1 cellular context compared by ENCODE assay signal in genomic region chr3:122651233-122651907, GRCh38.
A peak's percentile ranks its signal among the peaks of the same experiment; 100 is the strongest.
TF ChIP-seq lines count a peak whose summit lies in the region.
"Not testable (repeated sequence)": the region's sequence is repeated elsewhere in the genome, so short reads cannot be mapped to it uniquely, and the experiment has no call there.

No MANE protein-coding gene starts in this region.

TF ChIP-seq in HepG2, 621 proteins besides CTCF, POLR2A, EP300 and RAD21 (continued from another document and continues in another):
- TF ChIP-seq ZNF142 (CRISPR knock-in tag; IDR thresholded peaks at IDR 0.05) (peak; percentile 67; the same call in 1 of the 2 replicates), MTA1 (CRISPR knock-in tag; IDR thresholded peaks at IDR 0.05; ENCODE audit: borderline replicate concordance) (peak; percentile 85), SKI (IDR thresholded peaks at IDR 0.05; ENCODE audit: partially characterized antibody) (peak; percentile 98), PHF5A (CRISPR knock-in tag; IDR thresholded peaks at IDR 0.05; ENCODE audit: low read depth, unreplicated experiment) (peak; percentile 94), ZNF24 (IDR thresholded peaks at IDR 0.05) (peak; percentile 73; the same call in 1 of the 2 replicates), HIVEP1 (CRISPR knock-in tag; IDR thresholded peaks at IDR 0.05) (peak; percentile 37; the same call in 1 of the 2 replicates), HNF4G (IDR thresholded peaks at IDR 0.05; ENCODE audit: borderline replicate concordance, low read depth, low read length) (peak; percentile 68; the same call in 1 of the 2 replicates), HNF4G (CRISPR knock-in tag; IDR thresholded peaks at IDR 0.05; ENCODE audit: borderline replicate concordance, low read depth) (peak; percentile 70; the same call in 1 of the 2 replicates), STAG1 (CRISPR knock-in tag; IDR thresholded peaks at IDR 0.05) (peak; percentile 14; the same call in 1 of the 2 replicates), FOXP1 (IDR thresholded peaks at IDR 0.05) (peak; percentile 89), FOXP1 (CRISPR knock-in tag; IDR thresholded peaks at IDR 0.05) (peak; percentile 98), ZNF280B (CRISPR knock-in tag; IDR thresholded peaks at IDR 0.05; ENCODE audit: borderline replicate concordance) (peak; percentile 67; the same call in 1 of the 2 replicates), ZNF710 (CRISPR knock-in tag; IDR thresholded peaks at IDR 0.05; ENCODE audit: borderline replicate concordance) (peak; percentile 59; the same call in 1 of the 2 replicates), ZNF770 (CRISPR knock-in tag; IDR thresholded peaks at IDR 0.05) (peak; percentile 83), ZGPAT (CRISPR knock-in tag; IDR thresholded peaks at IDR 0.05) (peak; percentile 98), CREM (IDR thresholded peaks at IDR 0.05) (peak; percentile 86; the same call in 1 of the 2 replicates), AHDC1 (CRISPR knock-in tag; IDR thresholded peaks at IDR 0.05; ENCODE audit: borderline replicate concordance) (peak; percentile 98), GATAD2A (CRISPR knock-in tag; IDR thresholded peaks at IDR 0.05) (peak; percentile 98), RXRA (CRISPR knock-in tag; IDR thresholded peaks at IDR 0.05) (peak; percentile 66), ZNF317 (CRISPR knock-in tag; IDR thresholded peaks at IDR 0.05) (peak; percentile 68; the same call in 1 of the 2 replicates), ZNF780A (CRISPR knock-in tag; IDR thresholded peaks at IDR 0.05) (peak; percentile 65; the same call in 1 of the 2 replicates), ZFP1 (CRISPR knock-in tag; IDR thresholded peaks at IDR 0.05) (peak; percentile 86; the same call in 1 of the 2 replicates), ZNF841 (CRISPR knock-in tag; IDR thresholded peaks at IDR 0.05; ENCODE audit: borderline replicate concordance) (0 out of 2 replicates have a peak, but pooled peaks have one; percentile 74), MED1 (CRISPR knock-in tag; IDR thresholded peaks at IDR 0.05) (peak; percentile 84), ZNF446 (CRISPR knock-in tag; IDR thresholded peaks at IDR 0.05) (0 out of 2 replicates have a peak, but pooled peaks have one; percentile 52), NFATC3 (CRISPR knock-in tag; IDR thresholded peaks at IDR 0.05) (0 out of 2 replicates have a peak, but pooled peaks have one; percentile 31), NONO (CRISPR knock-in tag; conservative IDR thresholded peaks at IDR 0.05) (peak; percentile 95), TARDBP (CRISPR knock-in tag; IDR thresholded peaks at IDR 0.05) (peak; percentile 97), MYPOP (CRISPR knock-in tag; IDR thresholded peaks at IDR 0.05) (peak; percentile 80; the same call in 1 of the 2 replicates), NR2C2 (CRISPR knock-in tag; IDR thresholded peaks at IDR 0.05; ENCODE audit: borderline replicate concordance) (peak; percentile 80), ZNF607 (CRISPR knock-in tag; IDR thresholded peaks at IDR 0.05; ENCODE audit: borderline replicate concordance) (peak; percentile 63; the same call in 1 of the 2 replicates), ZSCAN25 (CRISPR knock-in tag; IDR thresholded peaks at IDR 0.05) (0 out of 2 replicates have a peak, but pooled peaks have one; percentile 22), FOXC1 (CRISPR knock-in tag; IDR thresholded peaks at IDR 0.05; ENCODE audit: borderline replicate concordance) (peak; percentile 91; the same call in 1 of the 2 replicates)
- not testable (repeated sequence) for TF ChIP-seq CREM (CRISPR knock-in tag; IDR thresholded peaks at IDR 0.05); NONO (IDR thresholded peaks at IDR 0.05)
